Comparison of ENCODE assay signal across 2 cellular contexts in the genomic region with DNA sequence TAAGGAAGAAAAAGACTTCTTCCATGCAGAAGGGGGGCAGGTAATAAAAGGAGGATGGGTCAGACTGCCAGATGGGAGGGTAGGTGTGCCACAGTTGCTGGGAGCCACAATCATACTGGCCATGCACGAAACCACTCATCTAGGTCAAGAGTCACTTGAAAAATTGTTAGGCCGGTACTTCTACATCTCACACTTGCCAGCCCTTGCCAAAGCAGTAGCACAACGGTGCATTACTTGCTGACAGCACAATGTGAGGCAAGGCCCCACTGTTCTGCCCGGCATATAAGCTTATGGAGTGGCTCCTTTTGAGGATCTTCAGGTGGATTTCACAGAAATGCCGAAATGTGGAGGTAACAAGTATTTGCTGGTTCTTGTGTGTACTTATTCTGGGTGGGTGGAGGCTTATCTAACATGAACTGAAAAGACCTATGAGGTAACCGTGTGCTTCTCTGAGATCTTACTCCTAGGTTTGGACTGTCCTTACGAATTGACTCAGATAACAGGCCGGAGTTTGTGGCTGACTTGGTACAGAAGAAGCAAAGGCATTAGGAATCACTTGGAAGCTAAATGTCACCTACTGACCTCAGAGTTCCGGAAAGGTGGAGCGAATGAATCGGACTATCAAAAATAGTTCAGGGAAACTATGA. TPM values are rescaled to one million over a fixed set of nuclear protein-coding genes. Genes with fewer than 3 reads are reported as not detected.
"Had no signal": no experiment of that assay in that cellular context is flagged by ENCODE, and none has a peak within 500 bp of the region (broad histone marks: within the 10 kb centered on the region; RNA-seq: fewer than 3 reads in every experiment).

No MANE protein-coding gene starts in this region.

RNA-seq across cellular contexts. Expression of a gene that starts 48.9 kb away (rescaled TPM):
- total RNA-seq: HepG2, OCI-LY7 had no signal
- polyA plus RNA-seq: HepG2 had no signal
